In genomic region chr15:88401972-88402656, GRCh38 we compare ENCODE assay signal across 9 cellular contexts.
DNase-seq lines count a peak whose midpoint lies in the region; ATAC-seq and TF ChIP-seq lines count a peak whose summit lies in the region.
"Had no signal": no experiment of that assay in that cellular context is flagged by ENCODE, and none has a peak within 500 bp of the region (broad histone marks: within the 10 kb centered on the region; RNA-seq: fewer than 3 reads in every experiment).

No MANE protein-coding gene starts in this region.

- POLR2A ChIA-PET in CD8-positive, alpha-beta T cell (lab: Charles Lee): no interaction called here

- H3K9me2 ChIP-seq in Loucy (replicated peaks; ENCODE audit: low read depth, low read length): no peaks in the 10 kb centered on the region

- H3K36me3 ChIP-seq in CD8-positive, alpha-beta T cell (ENCODE audit: insufficient read depth, low read length): no peaks in the 10 kb centered on the region
- H3K36me3 ChIP-seq in Loucy (ENCODE audit: insufficient read depth, low read length) (no peaks in the 10 kb centered on the region), mucosa of rectum (ENCODE audit: control insufficient read depth in 2 of 2, insufficient read depth in 2 of 2, low read length in 2 of 2) (no peaks in the 10 kb centered on the region)

- no peaks in the 10 kb centered on the region for H3K4me1 ChIP-seq in CD8-positive, alpha-beta T cell (ENCODE audit: insufficient read depth, low read length)
- H3K4me1 ChIP-seq in Loucy (ENCODE audit: insufficient read depth, low read length, poor library complexity, severe bottlenecking) (peaks cover 74% of the 10 kb centered on the region), mucosa of rectum (ENCODE audit: control insufficient read depth in 2 of 2, insufficient read depth in 2 of 2, low read length in 2 of 2) (no peaks in the 10 kb centered on the region)

- no peaks in the 10 kb centered on the region for H3K79me2 ChIP-seq in Loucy (ENCODE audit: insufficient read depth, low read length)

- no peak overlapping the region for H3K4me3 ChIP-seq in CD8-positive, alpha-beta T cell (ENCODE audit: low read depth, low read length)
- peak overlapping the region; percentile 59 for H3K4me3 ChIP-seq in Loucy (ENCODE audit: low read length, poor library complexity, severe bottlenecking)
- H3K4me3 ChIP-seq in mucosa of rectum (ENCODE audit: low read length in 2 of 2): no peak overlapping the region

- no peaks in the 10 kb centered on the region for H3K36me3 Mint-ChIP-seq in CD8-positive, alpha-beta T cell
- H3K36me3 Mint-ChIP-seq in stimulated activated effector memory CD8-positive, alpha-beta T cell treated with anti-CD3 and anti-CD28 coated beads, Interleukin-12 subunit alpha, Interleukin-12 subunit beta, amount 100 ng/mL, for 72 hours: no peaks in the 10 kb centered on the region

- H3K4me2 ChIP-seq in Loucy (ENCODE audit: low read depth, low read length, poor library complexity, severe bottlenecking): peak overlapping the region; percentile 88

- peak; percentile 63 for ATAC-seq in CD8-positive, alpha-beta T cell
- ATAC-seq in HG02885 (IDR thresholded peaks at IDR 0.05; ENCODE audit: poor library complexity, unreplicated experiment) (no peak), HG03108 (IDR thresholded peaks at IDR 0.05; ENCODE audit: unreplicated experiment) (no peak)
- ATAC-seq in stimulated activated effector memory CD8-positive, alpha-beta T cell treated with anti-CD3 and anti-CD28 coated beads, Interleukin-12 subunit alpha, Interleukin-12 subunit beta, amount 100 ng/mL, for 72 hours: no peak

- H3K9me3 ChIP-seq in CD8-positive, alpha-beta T cell (ENCODE audit: low read length): no peaks in the 10 kb centered on the region
- peaks cover 14% of the 10 kb centered on the region; the same call in 1 of the 2 replicates for H3K9me3 ChIP-seq in Loucy (ENCODE audit: insufficient read depth, low read depth, low read length)
- H3K9me3 ChIP-seq in mucosa of rectum (ENCODE audit: control insufficient read depth in 2 of 2, low read length in 2 of 2): no peaks in the 10 kb centered on the region

- no peak overlapping the region for H3K4me3 Mint-ChIP-seq in CD8-positive, alpha-beta T cell
- H3K4me3 Mint-ChIP-seq in stimulated activated effector memory CD8-positive, alpha-beta T cell treated with anti-CD3 and anti-CD28 coated beads, Interleukin-12 subunit alpha, Interleukin-12 subunit beta, amount 100 ng/mL, for 72 hours: no peak overlapping the region

- H3K27me3 Mint-ChIP-seq in CD8-positive, alpha-beta T cell (ENCODE audit: low read depth): no peaks in the 10 kb centered on the region

- TF ChIP-seq CTCF in CD8-positive, alpha-beta T cell (IDR thresholded peaks at IDR 0.05): no peak
- no peak for TF ChIP-seq CTCF in Loucy (conservative IDR thresholded peaks at IDR 0.05; ENCODE audit: low read length)

- no peak overlapping the region for H3K27ac ChIP-seq in CD8-positive, alpha-beta T cell (ENCODE audit: low read depth, low read length)
- H3K27ac ChIP-seq in mucosa of rectum (ENCODE audit: low read depth in 2 of 2, low read length in 2 of 2): peak overlapping the region; percentile 61 to 63

- CTCF ChIA-PET in CD8-positive, alpha-beta T cell (lab: Charles Lee): interaction anchor here (1.5 kb wide), 1 partner anchor 14 kb away, joined by 3 read pairs; no protein-coding TSS in a partner anchor

- no peaks in the 10 kb centered on the region for H3K27me3 ChIP-seq in CD8-positive, alpha-beta T cell (ENCODE audit: insufficient read depth, low read length)
- H3K27me3 ChIP-seq in Loucy (ENCODE audit: insufficient read depth, low read length, poor library complexity, severe bottlenecking): no peaks in the 10 kb centered on the region
- H3K27me3 ChIP-seq in mucosa of rectum (ENCODE audit: control insufficient read depth in 2 of 2, insufficient read depth in 2 of 2, low read length in 2 of 2): no peaks in the 10 kb centered on the region

- no peak overlapping the region for H2AFZ ChIP-seq in Loucy (ENCODE audit: low read length)

- no peaks in the 10 kb centered on the region for H3K9me3 Mint-ChIP-seq in CD8-positive, alpha-beta T cell
- H3K9me3 Mint-ChIP-seq in stimulated activated effector memory CD8-positive, alpha-beta T cell treated with anti-CD3 and anti-CD28 coated beads, Interleukin-12 subunit alpha, Interleukin-12 subunit beta, amount 100 ng/mL, for 72 hours: no peaks in the 10 kb centered on the region

- DNase-seq in CD8-positive, alpha-beta T cell: peak in 3 of 7 experiments; percentile 17 to 52 (median 30)
- peak; percentile 41 to 50 for DNase-seq in activated T-cell treated with anti-CD3 and anti-CD28 coated beads, Interleukin-2, amount 50 U/mL, for 48 hours
- DNase-seq in T1000 (lab: John Stamatoyannopoulos, UW): no peak
- no peak for DNase-seq in stimulated activated effector memory CD8-positive, alpha-beta T cell treated with anti-CD3 and anti-CD28 coated beads, Interleukin-12 subunit alpha, Interleukin-12 subunit beta, amount 100 ng/mL, for 72 hours (ENCODE audit: low spot score in 2 of 2)
- DNase-seq: DMS153 had no signal

- no peak overlapping the region for H3K27ac Mint-ChIP-seq in CD8-positive, alpha-beta T cell
- no peak overlapping the region for H3K27ac Mint-ChIP-seq in stimulated activated effector memory CD8-positive, alpha-beta T cell treated with anti-CD3 and anti-CD28 coated beads, Interleukin-12 subunit alpha, Interleukin-12 subunit beta, amount 100 ng/mL, for 72 hours

- intact Hi-C loops in CD8-positive, alpha-beta T cell (cut with DNase I, micrococcal nuclease): no loop called here

- H3K9ac ChIP-seq in Loucy (ENCODE audit: low read depth, low read length, poor library complexity, severe bottlenecking) (peak overlapping the region; percentile 76), mucosa of rectum (ENCODE audit: low read depth in 1 of 2, low read length in 2 of 2) (no peak overlapping the region)

- H3F3A ChIP-seq in Loucy (ENCODE audit: low read depth): peaks cover 6% of the 10 kb centered on the region; the same call in 1 of the 2 replicates

- peaks cover 14% of the 10 kb centered on the region for H3K4me1 Mint-ChIP-seq in CD8-positive, alpha-beta T cell (ENCODE audit: low read depth)
- H3K4me1 Mint-ChIP-seq in stimulated activated effector memory CD8-positive, alpha-beta T cell treated with anti-CD3 and anti-CD28 coated beads, Interleukin-12 subunit alpha, Interleukin-12 subunit beta, amount 100 ng/mL, for 72 hours: no peaks in the 10 kb centered on the region

- H4K20me1 ChIP-seq in Loucy (ENCODE audit: insufficient read depth, low read length, poor library complexity, severe bottlenecking): no peaks in the 10 kb centered on the region

Comparison
In these comparisons a context has a peak if more than half of its experiments do, and no peak if none do; other contexts are left out.
1. DNase-seq: peak in activated T-cell treated with anti-CD3 and anti-CD28 coated beads, Interleukin-2, amount 50 U/mL, for 48 hours (2 of 2); none in T1000 (single experiment) and stimulated activated effector memory CD8-positive, alpha-beta T cell treated with anti-CD3 and anti-CD28 coated beads, Interleukin-12 subunit alpha, Interleukin-12 subunit beta, amount 100 ng/mL, for 72 hours (0 of 2).